Comparison of ENCODE assay signal across 8 cellular contexts in the genomic region with DNA sequence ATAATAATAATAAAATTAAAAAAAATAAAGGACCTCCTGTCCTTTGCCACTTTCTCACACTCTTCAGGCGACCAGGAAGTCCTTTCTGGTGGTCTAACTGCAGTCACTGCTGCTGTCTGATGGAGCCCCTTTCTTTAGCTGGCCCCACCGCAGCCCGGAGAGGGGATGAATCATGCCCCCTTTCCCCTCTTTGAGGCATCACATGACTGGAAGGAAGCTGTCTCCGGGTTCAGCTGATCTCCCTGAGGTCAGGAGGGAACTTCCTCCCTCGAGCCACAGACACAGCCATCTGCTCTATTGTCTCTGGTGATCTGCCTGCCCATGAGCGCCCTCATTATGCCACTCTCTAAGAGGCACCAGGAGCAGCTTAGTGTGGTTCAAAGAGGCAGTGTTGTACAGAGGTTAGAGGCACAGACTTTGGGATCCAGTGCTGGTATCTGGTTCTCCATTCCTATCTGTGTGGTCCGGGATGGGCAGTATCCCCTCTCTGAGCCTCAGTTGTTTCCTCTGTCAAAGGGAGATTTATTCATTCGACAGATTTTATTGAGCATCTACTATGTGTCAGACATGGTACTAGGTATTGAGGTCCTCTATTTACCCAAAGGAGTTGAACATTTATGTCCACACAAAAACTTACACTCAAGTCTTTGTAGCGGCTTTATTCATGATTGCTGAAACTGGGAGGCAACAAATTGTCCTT. TPM values are rescaled to one million over a fixed set of nuclear protein-coding genes. Genes with fewer than 3 reads are reported as not detected.
DNase-seq lines count a peak whose midpoint lies in the region; ATAC-seq and TF ChIP-seq lines count a peak whose summit lies in the region.

No MANE protein-coding gene starts in this region.

- ATAC-seq in GM18502 (IDR thresholded peaks at IDR 0.05; ENCODE audit: poor library complexity, unreplicated experiment) (peak; percentile 49), HG03175 (IDR thresholded peaks at IDR 0.05; ENCODE audit: unreplicated experiment) (peak; percentile 51), foreskin keratinocyte (no peak)
- ATAC-seq in activated naive CD8-positive, alpha-beta T cell treated with anti-CD3 and anti-CD28 coated beads, Interleukin-2, amount 50 U/mL, for 24 hours = peak; percentile 75
- peak; percentile 86 to 91 for ATAC-seq in natural killer cell treated with Interleukin-12 subunit alpha and Interleukin-12 subunit beta and Interleukin-15 and Interleukin-18, amount 100 ng/mL, for 72 hours

- intact Hi-C loops in tibial artery (cut with DNase I; ENCODE audit: low total_unique reads) = no loop called here

- no peaks in the 10 kb centered on the region for H3K36me3 ChIP-seq in tibial artery

- H3K9me3 ChIP-seq in tibial artery = no peaks in the 10 kb centered on the region

- H3K4me1 Mint-ChIP-seq in T-helper 1 cell treated with Interleukin-12 subunit alpha and Interleukin-12 subunit beta and Interleukin-4 antibody, amounts not matched to agents 30 μg/mL and 1 μg/mL, for 36 hours (ENCODE audit: low read depth) = peaks cover 48% of the 10 kb centered on the region
- H3K4me1 Mint-ChIP-seq in activated naive CD8-positive, alpha-beta T cell treated with anti-CD3 and anti-CD28 coated beads, Interleukin-2, amount 50 U/mL, for 24 hours = peaks cover 68% of the 10 kb centered on the region
- peaks cover 55 to 56% of the 10 kb centered on the region in 2 donors for H3K4me1 Mint-ChIP-seq in natural killer cell treated with Interleukin-12 subunit alpha and Interleukin-12 subunit beta and Interleukin-15 and Interleukin-18, amount 100 ng/mL, for 72 hours (ENCODE audit: low read depth in 2 of 2)

- H3K27ac ChIP-seq in tibial artery (no peak overlapping the region), foreskin keratinocyte (no peak overlapping the region)

- peak overlapping the region; percentile 84 for H3K4me3 Mint-ChIP-seq in T-helper 1 cell treated with Interleukin-12 subunit alpha and Interleukin-12 subunit beta and Interleukin-4 antibody, amounts not matched to agents 30 μg/mL and 1 μg/mL, for 36 hours
- peak overlapping the region; percentile 89 for H3K4me3 Mint-ChIP-seq in activated naive CD8-positive, alpha-beta T cell treated with anti-CD3 and anti-CD28 coated beads, Interleukin-2, amount 50 U/mL, for 24 hours
- peak overlapping the region; percentile 94 for H3K4me3 Mint-ChIP-seq in natural killer cell treated with Interleukin-12 subunit alpha and Interleukin-12 subunit beta and Interleukin-15 and Interleukin-18, amount 100 ng/mL, for 72 hours

- peak overlapping the region; percentile 94 for H3K27ac Mint-ChIP-seq in T-helper 1 cell treated with Interleukin-12 subunit alpha and Interleukin-12 subunit beta and Interleukin-4 antibody, amounts not matched to agents 30 μg/mL and 1 μg/mL, for 36 hours
- peak overlapping the region; percentile 99 for H3K27ac Mint-ChIP-seq in activated naive CD8-positive, alpha-beta T cell treated with anti-CD3 and anti-CD28 coated beads, Interleukin-2, amount 50 U/mL, for 24 hours
- H3K27ac Mint-ChIP-seq in natural killer cell treated with Interleukin-12 subunit alpha and Interleukin-12 subunit beta and Interleukin-15 and Interleukin-18, amount 100 ng/mL, for 72 hours = peak overlapping the region; percentile 93 to 95

- TF ChIP-seq CTCF in tibial artery (IDR thresholded peaks at IDR 0.05) (no peak), foreskin keratinocyte (conservative IDR thresholded peaks at IDR 0.05) (no peak)

- DNase-seq in activated naive CD8-positive, alpha-beta T cell treated with anti-CD3 and anti-CD28 coated beads, Interleukin-2, amount 50 U/mL, for 24 hours = peak; percentile 83
- peak; percentile 93 for DNase-seq in natural killer cell treated with Interleukin-12 subunit alpha and Interleukin-12 subunit beta and Interleukin-15 and Interleukin-18, amount 100 ng/mL, for 72 hours (ENCODE audit: low spot score)
- DNase-seq in tibial artery (peak; percentile 52 to 71), NCI-H1436 (lab: John Stamatoyannopoulos, UW) (no peak), foreskin keratinocyte (no peak)

- H3K9me3 Mint-ChIP-seq in T-helper 1 cell treated with Interleukin-12 subunit alpha and Interleukin-12 subunit beta and Interleukin-4 antibody, amounts not matched to agents 30 μg/mL and 1 μg/mL, for 36 hours = no peaks in the 10 kb centered on the region
- H3K9me3 Mint-ChIP-seq in activated naive CD8-positive, alpha-beta T cell treated with anti-CD3 and anti-CD28 coated beads, Interleukin-2, amount 50 U/mL, for 24 hours = no peaks in the 10 kb centered on the region
- H3K9me3 Mint-ChIP-seq in natural killer cell treated with Interleukin-12 subunit alpha and Interleukin-12 subunit beta and Interleukin-15 and Interleukin-18, amount 100 ng/mL, for 72 hours = no peaks in the 10 kb centered on the region

- H3K27me3 ChIP-seq in tibial artery = peaks cover 0 to 13% of the 10 kb centered on the region in 2 donors
- no peaks in the 10 kb centered on the region for H3K27me3 ChIP-seq in foreskin keratinocyte

- H3K36me3 Mint-ChIP-seq in T-helper 1 cell treated with Interleukin-12 subunit alpha and Interleukin-12 subunit beta and Interleukin-4 antibody, amounts not matched to agents 30 μg/mL and 1 μg/mL, for 36 hours (ENCODE audit: low read depth) = peaks cover 23% of the 10 kb centered on the region
- peaks cover 19% of the 10 kb centered on the region for H3K36me3 Mint-ChIP-seq in activated naive CD8-positive, alpha-beta T cell treated with anti-CD3 and anti-CD28 coated beads, Interleukin-2, amount 50 U/mL, for 24 hours (ENCODE audit: low read depth)
- H3K36me3 Mint-ChIP-seq in natural killer cell treated with Interleukin-12 subunit alpha and Interleukin-12 subunit beta and Interleukin-15 and Interleukin-18, amount 100 ng/mL, for 72 hours = no peaks in the 10 kb centered on the region

- H3K27me3 Mint-ChIP-seq in T-helper 1 cell treated with Interleukin-12 subunit alpha and Interleukin-12 subunit beta and Interleukin-4 antibody, amounts not matched to agents 30 μg/mL and 1 μg/mL, for 36 hours (ENCODE audit: low read depth) = no peaks in the 10 kb centered on the region
- H3K27me3 Mint-ChIP-seq in activated naive CD8-positive, alpha-beta T cell treated with anti-CD3 and anti-CD28 coated beads, Interleukin-2, amount 50 U/mL, for 24 hours = peaks cover 2% of the 10 kb centered on the region
- no peaks in the 10 kb centered on the region for H3K27me3 Mint-ChIP-seq in natural killer cell treated with Interleukin-12 subunit alpha and Interleukin-12 subunit beta and Interleukin-15 and Interleukin-18, amount 100 ng/mL, for 72 hours

- H3K4me3 ChIP-seq in tibial artery = no peak overlapping the region

- H3K4me1 ChIP-seq in tibial artery (peaks cover 0 to 17% (median 5%) of the 10 kb centered on the region in 4 donors), foreskin keratinocyte (no peaks in the 10 kb centered on the region)

RNA-seq across cellular contexts. Expression of a gene that starts 30.0 kb away (rescaled TPM):
- total RNA-seq in natural killer cell treated with Interleukin-12 subunit alpha and Interleukin-12 subunit beta and Interleukin-15 and Interleukin-18, amount 100 ng/mL, for 72 hours = 100 to 1,000 TPM; 166 to 167 TPM
- total RNA-seq in foreskin keratinocyte = 0.14 and 0.34 TPM in 2 replicates
- 0.09 and 0.15 TPM in 2 replicates for polyA plus RNA-seq in foreskin keratinocyte

RNA-seq across cellular contexts. Expression of a gene that starts 35.3 kb away (rescaled TPM):
- 10 to 100 TPM; 15.2 to 17.8 TPM for total RNA-seq in natural killer cell treated with Interleukin-12 subunit alpha and Interleukin-12 subunit beta and Interleukin-15 and Interleukin-18, amount 100 ng/mL, for 72 hours
- total RNA-seq in foreskin keratinocyte = 49.3 and 57.8 TPM in 2 replicates
- polyA plus RNA-seq in foreskin keratinocyte = 54.1 and 56.0 TPM in 2 replicates

Comparison
In these comparisons a context has a peak if more than half of its experiments do, and no peak if none do; other contexts are left out.
1. DNase-seq: peak in activated naive CD8-positive, alpha-beta T cell treated with anti-CD3 and anti-CD28 coated beads, Interleukin-2, amount 50 U/mL, for 24 hours (single experiment), natural killer cell treated with Interleukin-12 subunit alpha and Interleukin-12 subunit beta and Interleukin-15 and Interleukin-18, amount 100 ng/mL, for 72 hours (single experiment) and tibial artery (2 of 2); none in NCI-H1436 (single experiment) and foreskin keratinocyte (0 of 2).
2. RNA of a gene that starts 30.0 kb away (total RNA-seq): 166 to 167 TPM in natural killer cell treated with Interleukin-12 subunit alpha and Interleukin-12 subunit beta and Interleukin-15 and Interleukin-18, amount 100 ng/mL, for 72 hours; 0.14 to 0.34 TPM in foreskin keratinocyte; every median in the first group is over 100 times any median in the second.
3. Peak in every context shown above with its lines, with median percentiles within 50 percentile points of each other: H3K27ac Mint-ChIP-seq and H3K4me3 Mint-ChIP-seq.